Comparison of ENCODE assay signal across 15 cellular contexts in genomic region chr1:234875328-234875952, GRCh38.
A peak's percentile ranks its signal among the peaks of the same experiment; 100 is the strongest.
DNase-seq lines count a peak whose midpoint lies in the region; ATAC-seq, FAIRE-seq and TF ChIP-seq lines count a peak whose summit lies in the region.
"Had no signal": no experiment of that assay in that cellular context is flagged by ENCODE, and none has a peak within 500 bp of the region (broad histone marks: within the 10 kb centered on the region; RNA-seq: fewer than 3 reads in every experiment).

No MANE protein-coding gene starts in this region.

- peak overlapping the region; percentile 50; the same call in 1 of the 2 replicates for H3K4me2 ChIP-seq in K562 (ENCODE audit: insufficient read depth, low read length)

- no TSS peak for BruUV-seq in K562 (replicated peaks; lab: Mats Ljungman, UMichigan)

- peak overlapping the region; percentile 87 for H3K27ac ChIP-seq in K562 (ENCODE audit: extremely low read depth, low read depth, low read length)
- no peak overlapping the region for H3K27ac ChIP-seq in CD4-positive, alpha-beta T cell (ENCODE audit: low read depth, low read length)
- H3K27ac ChIP-seq: VCaP had no signal

- no peaks in the 10 kb centered on the region for H3K9me3 Mint-ChIP-seq in natural killer cell treated with Interleukin-12 subunit alpha and Interleukin-12 subunit beta and Interleukin-15 and Interleukin-18, amount 100 ng/mL, for 72 hours
- H3K9me3 Mint-ChIP-seq in natural killer cell, result no peaks in the 10 kb centered on the region
- no peaks in the 10 kb centered on the region for H3K9me3 Mint-ChIP-seq in CD4-positive, alpha-beta T cell
- H3K9me3 Mint-ChIP-seq: effector memory CD8-positive, alpha-beta T cell had no signal

- in situ Hi-C loops in K562 (cut with MboI), result loop anchor here (5.0 to 10.0 kb wide), 2 partner anchors 263 to 381 kb away; partner anchors contain the start of gene IRF2BP2

- H3K79me2 ChIP-seq in K562 (ENCODE audit: control insufficient read depth, insufficient read depth, low read length), result no peaks in the 10 kb centered on the region

- CTCF ChIA-PET in K562 (lab: Yijun Ruan, JAX; ENCODE audit: low intra/inter-chr PET ratio), result no interaction called here
- CTCF ChIA-PET in CD4-positive, alpha-beta T cell (lab: Charles Lee), result no interaction called here

- no peaks in the 10 kb centered on the region for H3K27me3 Mint-ChIP-seq in natural killer cell treated with Interleukin-12 subunit alpha and Interleukin-12 subunit beta and Interleukin-15 and Interleukin-18, amount 100 ng/mL, for 72 hours
- no peaks in the 10 kb centered on the region for H3K27me3 Mint-ChIP-seq in natural killer cell (ENCODE audit: low read depth in 2 of 2)
- no peaks in the 10 kb centered on the region for H3K27me3 Mint-ChIP-seq in CD4-positive, alpha-beta T cell
- H3K27me3 Mint-ChIP-seq: effector memory CD8-positive, alpha-beta T cell had no signal

- TF ChIP-seq RAD21 in K562 (CRISPR knock-in tag; conservative IDR thresholded peaks at IDR 0.05 in 1 of 2, IDR thresholded peaks at IDR 0.05 in 1 of 2), result no peak

- no peak overlapping the region for H3K4me3 ChIP-seq in K562

- H3K9me3 ChIP-seq in K562 (replicated peaks; ENCODE audit: control insufficient read depth, insufficient read depth, low read depth, low read length), result no peaks in the 10 kb centered on the region
- H3K9me3 ChIP-seq in CD4-positive, alpha-beta T cell (ENCODE audit: control insufficient read depth, low read length), result no peaks in the 10 kb centered on the region
- H3K9me3 ChIP-seq: BE2C had no signal

- no peak overlapping the region for H3K4me3 Mint-ChIP-seq in natural killer cell treated with Interleukin-12 subunit alpha and Interleukin-12 subunit beta and Interleukin-15 and Interleukin-18, amount 100 ng/mL, for 72 hours
- H3K4me3 Mint-ChIP-seq in natural killer cell, result no peak overlapping the region
- H3K4me3 Mint-ChIP-seq in CD4-positive, alpha-beta T cell, result no peak overlapping the region
- H3K4me3 Mint-ChIP-seq: effector memory CD8-positive, alpha-beta T cell had no signal

- H4K20me1 ChIP-seq in K562 (replicated peaks; ENCODE audit: control insufficient read depth, insufficient read depth, low read length), result no peaks in the 10 kb centered on the region

- WGBS in K562 (ENCODE audit: insufficient coverage, low coverage, missing lambda C conversion rate), result 54% methylated on average over 17 of the region's 17 CpGs

- H3K36me3 Mint-ChIP-seq in natural killer cell treated with Interleukin-12 subunit alpha and Interleukin-12 subunit beta and Interleukin-15 and Interleukin-18, amount 100 ng/mL, for 72 hours, result no peaks in the 10 kb centered on the region
- no peaks in the 10 kb centered on the region for H3K36me3 Mint-ChIP-seq in natural killer cell
- no peaks in the 10 kb centered on the region for H3K36me3 Mint-ChIP-seq in CD4-positive, alpha-beta T cell (ENCODE audit: low read depth)

- H3K4me1 Mint-ChIP-seq in natural killer cell treated with Interleukin-12 subunit alpha and Interleukin-12 subunit beta and Interleukin-15 and Interleukin-18, amount 100 ng/mL, for 72 hours (ENCODE audit: low read depth in 2 of 2), result peaks cover 45 to 50% of the 10 kb centered on the region in 2 donors
- peaks cover 0 to 13% of the 10 kb centered on the region in 2 donors for H3K4me1 Mint-ChIP-seq in natural killer cell
- peaks cover 6% of the 10 kb centered on the region for H3K4me1 Mint-ChIP-seq in CD4-positive, alpha-beta T cell (ENCODE audit: low read depth)

- no peak for TF ChIP-seq EP300 in K562 (IDR thresholded peaks at IDR 0.05; ENCODE audit: low read length)

- H3K36me3 ChIP-seq in K562 (ENCODE audit: control insufficient read depth, insufficient read depth, low read length), result no peaks in the 10 kb centered on the region
- H3K36me3 ChIP-seq: BE2C had no signal

- no peaks in the 10 kb centered on the region for H3K9me1 ChIP-seq in K562 (ENCODE audit: control insufficient read depth, insufficient read depth, low read length)

- intact Hi-C loops in natural killer cell (cut with micrococcal nuclease) (no loop called here), K562 (cut with micrococcal nuclease) (loop anchor here (5.0 kb wide), 1 partner anchor 123 kb away; no protein-coding TSS in a partner anchor)
- intact Hi-C loops in CD4-positive, alpha-beta T cell (cut with DNase I, micrococcal nuclease), result loop anchor here in 1 of 2 experiments (10.0 kb wide), 1 partner anchor 381 kb away; no protein-coding TSS in a partner anchor

- no peak for DNase-seq in natural killer cell treated with Interleukin-12 subunit alpha and Interleukin-12 subunit beta and Interleukin-15 and Interleukin-18, amount 100 ng/mL, for 72 hours (ENCODE audit: low spot score)
- DNase-seq in natural killer cell, result no peak
- peak in 2 of 4 experiments; percentile 29 to 38 for DNase-seq in K562 (ENCODE audit: extremely low read depth in 1 of 4, low spot score in 3 of 4)
- DNase-seq in mucosa of gallbladder (ENCODE audit: low spot score), result peak; percentile 49
- DNase-seq in activated CD8-positive, alpha-beta memory T cell treated with anti-CD3 and anti-CD28 coated beads, Interleukin-2, amount 50 U/mL, for 48 hours, result no peak
- no peak for DNase-seq in NK-92 treated with Interleukin-12 subunit alpha and Interleukin-12 subunit beta, amount 100 ng/mL, for 24 hours (lab: John Stamatoyannopoulos, UW)
- no peak for DNase-seq in CD4-positive, alpha-beta T cell
- no peak for DNase-seq in 8988T
- DNase-seq: BE2C; effector memory CD8-positive, alpha-beta T cell; HCEC 1CT; NCI-H446 treated with DMSO at 0.1 percent for 48 hours; nucleus accumbens had no signal

- no peak for ATAC-seq in natural killer cell treated with Interleukin-12 subunit alpha and Interleukin-12 subunit beta and Interleukin-15 and Interleukin-18, amount 100 ng/mL, for 72 hours
- no peak for ATAC-seq in natural killer cell
- ATAC-seq in K562, result no peak
- no peak for ATAC-seq in CD4-positive, alpha-beta T cell (ENCODE audit: poor library complexity)
- ATAC-seq: effector memory CD8-positive, alpha-beta T cell had no signal

- peak overlapping the region; percentile 7; the same call in 1 of the 2 replicates for H2AFZ ChIP-seq in K562 (ENCODE audit: low read depth, low read length)

- H3K4me1 ChIP-seq in K562 (replicated peaks in 1 of 2; ENCODE audit: control insufficient read depth in 2 of 2, insufficient read depth in 2 of 2, low read length in 2 of 2), result peaks cover 64 to 82% of the 10 kb centered on the region in 2 experiments
- H3K4me1 ChIP-seq: BE2C had no signal

- no peaks in the 10 kb centered on the region for H3K27me3 ChIP-seq in K562 (ENCODE audit: control insufficient read depth in 2 of 2, insufficient read depth in 2 of 2, low read length in 2 of 2)
- H3K27me3 ChIP-seq in CD4-positive, alpha-beta T cell (ENCODE audit: control insufficient read depth, insufficient read depth, low read length), result no peaks in the 10 kb centered on the region
- H3K27me3 ChIP-seq: BE2C had no signal

- no peak for TF ChIP-seq POLR2A in K562 (conservative IDR thresholded peaks at IDR 0.05)

- POLR2A ChIA-PET in K562 (lab: Yijun Ruan, JAX), result interaction anchor here (0.7 to 2.1 kb wide), 11 partner anchors 8 to 347 kb away, joined by 3 to 10 read pairs (median 4); no protein-coding TSS in a partner anchor
- POLR2A ChIA-PET in CD4-positive, alpha-beta T cell (lab: Charles Lee), result no interaction called here

- H3K9ac ChIP-seq in K562 (ENCODE audit: insufficient read depth in 1 of 2, low read depth in 2 of 2, low read length in 2 of 2), result peak overlapping the region; percentile 61 to 83; a peak in 3 of 4 replicates

- TF ChIP-seq CTCF in natural killer cell (IDR thresholded peaks at IDR 0.05) (no peak), K562 (IDR thresholded peaks at IDR 0.05 in 2 of 3, conservative IDR thresholded peaks at IDR 0.05 in 1 of 3; ENCODE audit: insufficient read depth in 2 of 3, low read depth in 1 of 3, low read length in 3 of 3) (no peak)
- no peak for TF ChIP-seq CTCF in CD4-positive, alpha-beta T cell (IDR thresholded peaks at IDR 0.05)

- H3K27ac Mint-ChIP-seq in natural killer cell treated with Interleukin-12 subunit alpha and Interleukin-12 subunit beta and Interleukin-15 and Interleukin-18, amount 100 ng/mL, for 72 hours, result peak overlapping the region; percentile 60 to 65
- H3K27ac Mint-ChIP-seq in natural killer cell, result no peak overlapping the region
- no peak overlapping the region for H3K27ac Mint-ChIP-seq in CD4-positive, alpha-beta T cell
- H3K27ac Mint-ChIP-seq: effector memory CD8-positive, alpha-beta T cell had no signal

- no peak for FAIRE-seq in K562 (lab: Jason Lieb, UNC)
- FAIRE-seq: GM18507 had no signal

TF ChIP-seq in K562, 482 proteins besides CTCF, POLR2A, EP300 and RAD21 (continues in another document):
- TF ChIP-seq NBN (IDR thresholded peaks at IDR 0.05; ENCODE audit: low read depth) (no peak), KLF13 (tag; IDR thresholded peaks at IDR 0.05; ENCODE audit: borderline replicate concordance, low read depth) (no peak), NR3C1 (CRISPR knock-in tag; IDR thresholded peaks at IDR 0.05) (no peak), ZNF699 (CRISPR knock-in tag; IDR thresholded peaks at IDR 0.05; ENCODE audit: insufficient replicate concordance) (no peak), MYBL2 (IDR thresholded peaks at IDR 0.05; ENCODE audit: low read depth) (no peak), MYBL2 (CRISPR knock-in tag; IDR thresholded peaks at IDR 0.05; ENCODE audit: borderline replicate concordance) (no peak), E2F3 (CRISPR knock-in tag; IDR thresholded peaks at IDR 0.05) (0 out of 2 replicates have a peak, but pooled peaks have one; percentile 67), SLC30A9 (CRISPR knock-in tag; IDR thresholded peaks at IDR 0.05) (no peak), ZNF79 (CRISPR knock-in tag; IDR thresholded peaks at IDR 0.05; ENCODE audit: low read depth) (no peak), THRB (CRISPR knock-in tag; conservative IDR thresholded peaks at IDR 0.05) (0 out of 2 replicates have a peak, but pooled peaks have one; percentile 10)

Comparison
In these comparisons a context has a peak if more than half of its experiments do, and no peak if none do; other contexts are left out.
1. H3K27ac Mint-ChIP-seq: peak in natural killer cell treated with Interleukin-12 subunit alpha and Interleukin-12 subunit beta and Interleukin-15 and Interleukin-18, amount 100 ng/mL, for 72 hours (2 of 2); none in natural killer cell (0 of 2) and CD4-positive, alpha-beta T cell (single experiment).